In genomic region chr5:39403761-39404160, GRCh38 we compare ENCODE assay signal across 20 cellular contexts. TPM values are rescaled to one million over a fixed set of nuclear protein-coding genes. Genes with fewer than 3 reads are reported as not detected.
"Had no signal": no experiment of that assay in that cellular context is flagged by ENCODE, and none has a peak within 500 bp of the region (broad histone marks: within the 10 kb centered on the region; RNA-seq: fewer than 3 reads in every experiment).

No MANE protein-coding gene starts in this region.

RNA-seq across cellular contexts. Expression of gene DAB2, which starts 21.0 kb away (rescaled TPM):
- polyA plus RNA-seq: naive thymus-derived CD4-positive, alpha-beta T cell had no signal

RNA-seq across cellular contexts. Expression of gene C9, which starts 39.5 kb away (rescaled TPM):
- total RNA-seq: naive thymus-derived CD4-positive, alpha-beta T cell; naive thymus-derived CD8-positive, alpha-beta T cell; natural killer cell treated with Interleukin-12 subunit alpha and Interleukin-12 subunit beta and Interleukin-15 and Interleukin-18, amount 100 ng/mL, for 72 hours; neural crest cell; occipital lobe; osteocyte; progenitor cell of endocrine pancreas; prostate gland; pulmonary artery endothelial cell; right atrium auricular region; sciatic nerve; sigmoid colon; smooth muscle cell had no signal
- polyA plus RNA-seq: naive thymus-derived CD4-positive, alpha-beta T cell; naive thymus-derived CD8-positive, alpha-beta T cell; neural cell; ovary; pancreas; psoas muscle; right cardiac atrium; small intestine; smooth muscle cell; spleen had no signal
